8 cellular contexts compared by ENCODE assay signal in genomic region chr6:150857062-150857905, GRCh38. TPM values are rescaled to one million over a fixed set of nuclear protein-coding genes. Genes with fewer than 3 reads are reported as not detected.
DNase-seq lines count a peak whose midpoint lies in the region; ATAC-seq and TF ChIP-seq lines count a peak whose summit lies in the region.

No MANE protein-coding gene starts in this region.

- no peaks in the 10 kb centered on the region for H4K20me1 ChIP-seq in OCI-LY1 (ENCODE audit: insufficient read depth, low read length)

- no peaks in the 10 kb centered on the region for H3K9me3 Mint-ChIP-seq in natural killer cell

- H3K9ac ChIP-seq in ES-I3 (ENCODE audit: low read depth, low read length) (peak overlapping the region; percentile 9; the same call in 1 of the 2 replicates), OCI-LY1 (ENCODE audit: low read length) (no peak overlapping the region)

- H3K36me3 Mint-ChIP-seq in natural killer cell, result no peaks in the 10 kb centered on the region

- H3K4me3 ChIP-seq in OCI-LY1 (ENCODE audit: low read depth, low read length, poor library complexity, severe bottlenecking), result no peak overlapping the region

- H3K36me3 ChIP-seq in ES-I3 (ENCODE audit: insufficient read depth, low read length), result no peaks in the 10 kb centered on the region
- peaks cover 17% of the 10 kb centered on the region for H3K36me3 ChIP-seq in OCI-LY1 (ENCODE audit: insufficient read depth, low read length)

- H3K79me2 ChIP-seq in OCI-LY1 (ENCODE audit: insufficient read depth, low read length), result no peaks in the 10 kb centered on the region

- H3K27me3 Mint-ChIP-seq in natural killer cell (ENCODE audit: low read depth in 2 of 2), result peaks cover 18 to 25% of the 10 kb centered on the region in 2 donors

- no peak overlapping the region for H3K4me2 ChIP-seq in OCI-LY1 (ENCODE audit: low read length)

- H3K4me1 ChIP-seq in ES-I3 (ENCODE audit: insufficient read depth, low read length), result peaks cover 14% of the 10 kb centered on the region
- H3K4me1 ChIP-seq in OCI-LY1 (ENCODE audit: insufficient read depth, low read length, severe bottlenecking), result no peaks in the 10 kb centered on the region

- no peaks in the 10 kb centered on the region for H3K9me3 ChIP-seq in ES-I3 (ENCODE audit: control insufficient read depth, insufficient read depth, low read length)
- no peaks in the 10 kb centered on the region for H3K9me3 ChIP-seq in OCI-LY1 (ENCODE audit: low read length)

- H3K27me3 ChIP-seq in OCI-LY1 (ENCODE audit: insufficient read depth, low read length), result no peaks in the 10 kb centered on the region

- no peaks in the 10 kb centered on the region for H3K4me1 Mint-ChIP-seq in natural killer cell

- DNase-seq in epidermal melanocyte (ENCODE audit: insufficient read length, low spot score) (peak; percentile 29), omental fat pad (ENCODE audit: low spot score) (no peak), DMS79 (lab: John Stamatoyannopoulos, UW) (no peak), head of caudate nucleus (no peak), natural killer cell (no peak)

- TF ChIP-seq CTCF in OCI-LY1 (IDR thresholded peaks at IDR 0.05; ENCODE audit: low read length) (no peak), omental fat pad (IDR thresholded peaks at IDR 0.05) (no peak), natural killer cell (IDR thresholded peaks at IDR 0.05) (no peak)

- intact Hi-C loops in head of caudate nucleus (cut with DNase I) (no loop called here), natural killer cell (cut with micrococcal nuclease) (no loop called here)

- peak; percentile 98 for ATAC-seq in omental fat pad (ENCODE audit: low FRiP score)
- ATAC-seq in GM19467 (IDR thresholded peaks at IDR 0.05; ENCODE audit: unreplicated experiment), result no peak
- ATAC-seq in natural killer cell, result no peak

- H2AFZ ChIP-seq in OCI-LY1 (ENCODE audit: low read length), result no peak overlapping the region

- H3F3A ChIP-seq in OCI-LY1 (ENCODE audit: insufficient read depth, low read length), result no peaks in the 10 kb centered on the region

- H3K9me2 ChIP-seq in OCI-LY1 (ENCODE audit: low read depth, low read length), result no peaks in the 10 kb centered on the region

- no peak overlapping the region for H3K4me3 Mint-ChIP-seq in natural killer cell

- peak overlapping the region; percentile 52 for H3K27ac ChIP-seq in OCI-LY1 (ENCODE audit: low read depth, low read length, poor library complexity, severe bottlenecking)

- no peak overlapping the region for H3K27ac Mint-ChIP-seq in natural killer cell

RNA-seq across cellular contexts. Expression of gene MTHFD1L, which starts 8.2 kb away (rescaled TPM):
- 10 to 100 TPM in 3 of 4 donors, 1 to 10 TPM in 1; 4.7 to 45.9 (median 24.0) TPM for total RNA-seq in omental fat pad
- 1 to 10 TPM; 3.8 to 4.5 (median 4.3) TPM for total RNA-seq in natural killer cell
